ENCODE assay signal across 22 cellular contexts in genomic region chr12:50387972-50388478, GRCh38. TPM values are rescaled to one million over a fixed set of nuclear protein-coding genes. Genes with fewer than 3 reads are reported as not detected.
A peak's percentile ranks its signal among the peaks of the same experiment; 100 is the strongest.
DNase-seq lines count a peak whose midpoint lies in the region; ATAC-seq and TF ChIP-seq lines count a peak whose summit lies in the region.
"Had no signal": no experiment of that assay in that cellular context is flagged by ENCODE, and none has a peak within 500 bp of the region (broad histone marks: within the 10 kb centered on the region; RNA-seq: fewer than 3 reads in every experiment).

No MANE protein-coding gene starts in this region.

- H3K27me3 ChIP-seq in SJCRH30, result no peaks in the 10 kb centered on the region
- H3K27me3 ChIP-seq: gastrocnemius medialis, ovary had no signal

- H3K4me1 ChIP-seq in SJCRH30, result no peaks in the 10 kb centered on the region; the same call in 1 of the 2 replicates
- H3K4me1 ChIP-seq: gastrocnemius medialis had no signal

- DNase-seq in DMS 273 (lab: John Stamatoyannopoulos, UW; ENCODE audit: unreplicated experiment), result peak; percentile 51
- no peak for DNase-seq in DMS 273 treated with DMSO at 0.1 percent for 48 hours (lab: John Stamatoyannopoulos, UW)
- peak in 1 of 2 experiments; percentile 21 for DNase-seq in SJCRH30
- DNase-seq in fibroblast of villous mesenchyme (ENCODE audit: low read depth), result no peak
- peak; percentile 36 for DNase-seq in sciatic nerve (ENCODE audit: low spot score)
- no peak for DNase-seq in pons (ENCODE audit: low spot score)
- no peak for DNase-seq in CD14-positive monocyte (ENCODE audit: low spot score)
- DNase-seq: 8988T; activated CD4-positive, alpha-beta T cell treated with anti-CD3 and anti-CD28 coated beads, Interleukin-2, amount 10 ng/mL, durations not matched to agents 24 days and 14 days; activated naive CD8-positive, alpha-beta T cell treated with anti-CD3 and anti-CD28 coated beads, Interleukin-2, amount 50 U/mL, for 24 hours; activated T-cell treated with anti-CD3 and anti-CD28 coated beads, Interleukin-2, amount 50 U/mL, for 48 hours; gastrocnemius medialis; GF-D8; NCI-H2081; NCI-H748 treated with DMSO at 0.1 percent for 48 hours; ovary had no signal

- H3K36me3 ChIP-seq in SJCRH30, result no peaks in the 10 kb centered on the region
- H3K36me3 ChIP-seq: gastrocnemius medialis, ovary had no signal

- no peak overlapping the region for H3K27ac Mint-ChIP-seq in CD14-positive monocyte
- H3K27ac Mint-ChIP-seq: activated CD4-positive, alpha-beta T cell treated with anti-CD3 and anti-CD28 coated beads, Interleukin-2, amount 10 ng/mL, durations not matched to agents 24 days and 14 days; activated naive CD8-positive, alpha-beta T cell treated with anti-CD3 and anti-CD28 coated beads, Interleukin-2, amount 50 U/mL, for 24 hours had no signal

- no peaks in the 10 kb centered on the region for H3K36me3 Mint-ChIP-seq in CD14-positive monocyte
- H3K36me3 Mint-ChIP-seq: mesothelial cell of epicardium had no signal

- ATAC-seq in sciatic nerve, result no peak
- no peak for ATAC-seq in HG03196 (IDR thresholded peaks at IDR 0.05; ENCODE audit: unreplicated experiment)
- ATAC-seq: activated naive CD8-positive, alpha-beta T cell treated with anti-CD3 and anti-CD28 coated beads, Interleukin-2, amount 50 U/mL, for 24 hours; gastrocnemius medialis had no signal

- H3K27ac ChIP-seq in SJCRH30, result no peak overlapping the region
- H3K27ac ChIP-seq: gastrocnemius medialis, ovary had no signal

- TF ChIP-seq CTCF in fibroblast of villous mesenchyme (IDR thresholded peaks at IDR 0.05; ENCODE audit: insufficient read depth, low read depth, low read length) (no peak), CD14-positive monocyte (IDR thresholded peaks at IDR 0.05) (no peak)

- no peak overlapping the region for H3K4me3 Mint-ChIP-seq in CD14-positive monocyte
- H3K4me3 Mint-ChIP-seq: activated CD4-positive, alpha-beta T cell treated with anti-CD3 and anti-CD28 coated beads, Interleukin-2, amount 10 ng/mL, durations not matched to agents 24 days and 14 days; activated naive CD8-positive, alpha-beta T cell treated with anti-CD3 and anti-CD28 coated beads, Interleukin-2, amount 50 U/mL, for 24 hours; central memory CD8-positive, alpha-beta T cell; mesothelial cell of epicardium had no signal

- H3K4me1 Mint-ChIP-seq in CD14-positive monocyte, result no peaks in the 10 kb centered on the region
- H3K4me1 Mint-ChIP-seq: activated CD4-positive, alpha-beta T cell treated with anti-CD3 and anti-CD28 coated beads, Interleukin-2, amount 10 ng/mL, durations not matched to agents 24 days and 14 days; activated naive CD8-positive, alpha-beta T cell treated with anti-CD3 and anti-CD28 coated beads, Interleukin-2, amount 50 U/mL, for 24 hours; central memory CD8-positive, alpha-beta T cell had no signal

- intact Hi-C loops in sciatic nerve (cut with DNase I), result no loop called here
- intact Hi-C loops in CD14-positive monocyte (cut with micrococcal nuclease), result no loop called here

- peaks cover 0 to 3% (median 0%) of the 10 kb centered on the region in 7 donors for H3K9me3 Mint-ChIP-seq in CD14-positive monocyte
- H3K9me3 Mint-ChIP-seq: activated CD4-positive, alpha-beta T cell treated with anti-CD3 and anti-CD28 coated beads, Interleukin-2, amount 10 ng/mL, durations not matched to agents 24 days and 14 days; activated naive CD8-positive, alpha-beta T cell treated with anti-CD3 and anti-CD28 coated beads, Interleukin-2, amount 50 U/mL, for 24 hours; central memory CD8-positive, alpha-beta T cell had no signal

- no peaks in the 10 kb centered on the region for H3K9me3 ChIP-seq in SJCRH30 (replicated peaks)
- H3K9me3 ChIP-seq: gastrocnemius medialis, ovary had no signal

- H3K4me3 ChIP-seq in SJCRH30 (peak overlapping the region; percentile 21), fibroblast of villous mesenchyme (ENCODE audit: low read depth, low read length) (peak overlapping the region; percentile 18)
- H3K4me3 ChIP-seq: gastrocnemius medialis, ovary had no signal

- peaks cover 3 to 4% (median 3%) of the 10 kb centered on the region in 3 donors for H3K27me3 Mint-ChIP-seq in CD14-positive monocyte (ENCODE audit: low read depth in 3 of 3)
- H3K27me3 Mint-ChIP-seq: activated CD4-positive, alpha-beta T cell treated with anti-CD3 and anti-CD28 coated beads, Interleukin-2, amount 10 ng/mL, durations not matched to agents 24 days and 14 days; activated naive CD8-positive, alpha-beta T cell treated with anti-CD3 and anti-CD28 coated beads, Interleukin-2, amount 50 U/mL, for 24 hours; central memory CD8-positive, alpha-beta T cell had no signal

RNA-seq across cellular contexts. Expression of gene FAM186A, which starts 8.4 kb away (rescaled TPM):
- 0.06 TPM in 1 of 2 replicates, not detected in the other for total RNA-seq in SJCRH30 (2014; rRNA removed; shearing (Covaris generic))
- total RNA-seq in fibroblast of villous mesenchyme (under 0.01 TPM in 1 of 2 replicates, not detected in the other), sciatic nerve (not detected)
- polyA plus RNA-seq in CD14-positive monocyte, result not detected
- total RNA-seq: activated CD4-positive, alpha-beta T cell treated with anti-CD3 and anti-CD28 coated beads, Interleukin-2, amount 10 ng/mL, durations not matched to agents 24 days and 14 days; gastrocnemius medialis; MCF 10A; mesothelial cell of epicardium; ovary; subcutaneous adipose tissue; T-helper 2 cell treated with Interferon-gamma antibody and Interleukin-4, amounts not matched to agents 100 ng/mL and 5 ng/mL, for 36 hours had no signal
- polyA plus RNA-seq: ovary had no signal

RNA-seq across cellular contexts. Expression of gene LARP4, which starts 12.7 kb away (rescaled TPM):
- total RNA-seq in SJCRH30 (2014; rRNA removed; shearing (Covaris generic)), result 68.1 and 77.9 TPM in 2 replicates
- total RNA-seq in fibroblast of villous mesenchyme (26.1 and 57.9 TPM in 2 replicates), sciatic nerve (76.5 TPM)
- polyA plus RNA-seq in CD14-positive monocyte, result 10 to 100 TPM; 11.7 to 15.8 TPM

Comparison
In these comparisons a context has a peak if more than half of its experiments do, and no peak if none do; other contexts are left out.
1. DNase-seq: peak in DMS 273 (single experiment) and sciatic nerve (single experiment); none in DMS 273 treated with DMSO at 0.1 percent for 48 hours (single experiment), fibroblast of villous mesenchyme (single experiment), pons (single experiment) and CD14-positive monocyte (single experiment).